ENCODE assay signal across 9 cellular contexts in the genomic region with DNA sequence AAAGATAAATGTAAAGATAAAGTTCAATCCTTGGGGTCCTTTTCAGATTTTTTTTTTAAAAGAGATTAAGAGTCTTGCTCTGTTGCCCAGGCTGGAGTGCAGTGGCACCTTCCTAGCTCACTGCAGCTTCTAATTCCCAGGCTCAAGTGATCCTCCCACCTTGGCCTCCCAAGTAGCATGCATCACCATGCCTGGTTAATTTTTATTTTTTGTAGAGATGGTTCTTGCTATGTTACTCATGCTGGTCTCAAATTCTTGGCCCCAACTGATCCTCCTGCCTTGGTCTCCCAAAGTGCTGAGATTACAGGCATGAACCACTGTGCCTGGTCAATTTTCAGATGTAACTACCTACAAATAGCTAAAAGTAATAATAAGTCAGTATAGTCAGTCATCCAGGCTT. TPM values are rescaled to one million over a fixed set of nuclear protein-coding genes. Genes with fewer than 3 reads are reported as not detected.
DNase-seq lines count a peak whose midpoint lies in the region; ATAC-seq and TF ChIP-seq lines count a peak whose summit lies in the region.
"Had no signal": no experiment of that assay in that cellular context is flagged by ENCODE, and none has a peak within 500 bp of the region (broad histone marks: within the 10 kb centered on the region; RNA-seq: fewer than 3 reads in every experiment).

No MANE protein-coding gene starts in this region.

- no peaks in the 10 kb centered on the region for H3K27me3 Mint-ChIP-seq in naive B cell

- H3K4me1 Mint-ChIP-seq in naive B cell: peaks cover 60 to 90% (median 77%) of the 10 kb centered on the region in 3 donors

- H3K27ac Mint-ChIP-seq in naive B cell: peak overlapping the region in 4 of 6 donors; percentile 65 to 90 (median 84)

- in situ Hi-C loops in brain microvascular endothelial cell (cut with HindIII; ENCODE audit: low pct_ligation_motif_present, low sequenced_read_pairs): no loop called here

- no peaks in the 10 kb centered on the region for H3K9me3 Mint-ChIP-seq in naive B cell

- DNase-seq in left ventricle myocardium inferior (no peak), Right ventricle myocardium superior (no peak), brain microvascular endothelial cell (no peak), naive B cell (no peak), RPMI8226 (no peak)
- DNase-seq: activated CD4-positive, alpha-beta T cell treated with anti-CD3 and anti-CD28 coated beads for 4 hours had no signal

- ATAC-seq in Right ventricle myocardium superior (ENCODE audit: poor library complexity) (no peak), naive B cell (ENCODE audit: low read depth in 2 of 2) (no peak), GM21360 (IDR thresholded peaks at IDR 0.05; ENCODE audit: unreplicated experiment) (no peak), GM21447 (IDR thresholded peaks at IDR 0.05; ENCODE audit: unreplicated experiment) (no peak)

- H3K4me3 ChIP-seq in left ventricle myocardium inferior: no peak overlapping the region
- no peak overlapping the region for H3K4me3 ChIP-seq in brain microvascular endothelial cell (ENCODE audit: low read depth, low read length)
- no peak overlapping the region for H3K4me3 ChIP-seq in urinary bladder (ENCODE audit: low read depth, low read length)

- TF ChIP-seq CTCF in left ventricle myocardium inferior (IDR thresholded peaks at IDR 0.05; ENCODE audit: borderline replicate concordance) (no peak), brain microvascular endothelial cell (IDR thresholded peaks at IDR 0.05; ENCODE audit: low read depth, low read length, missing control alignments) (no peak)

- H3K36me3 ChIP-seq in left ventricle myocardium inferior: no peaks in the 10 kb centered on the region
- H3K36me3 ChIP-seq in brain microvascular endothelial cell (replicated peaks): no peaks in the 10 kb centered on the region
- no peaks in the 10 kb centered on the region for H3K36me3 ChIP-seq in urinary bladder (ENCODE audit: insufficient read depth)

- H3K4me1 ChIP-seq in left ventricle myocardium inferior (peaks cover 100% of the 10 kb centered on the region), urinary bladder (ENCODE audit: insufficient read depth) (peaks cover 3% of the 10 kb centered on the region)

- H3K27ac ChIP-seq in left ventricle myocardium inferior (replicated peaks) (peak overlapping the region; percentile 87), brain microvascular endothelial cell (peak overlapping the region; percentile 92), urinary bladder (ENCODE audit: low read depth) (peak overlapping the region; percentile 32)

- H3K4me3 Mint-ChIP-seq in naive B cell: peak overlapping the region in 1 of 8 donors; percentile 29

- no peaks in the 10 kb centered on the region for H3K9me3 ChIP-seq in left ventricle myocardium inferior (replicated peaks)

- no peaks in the 10 kb centered on the region for H3K36me3 Mint-ChIP-seq in naive B cell

- intact Hi-C loops in left ventricle myocardium inferior (cut with micrococcal nuclease) (no loop called here), Right ventricle myocardium superior (cut with DNase I) (no loop called here)

- no peaks in the 10 kb centered on the region for H3K27me3 ChIP-seq in left ventricle myocardium inferior (ENCODE audit: low read depth)
- H3K27me3 ChIP-seq in brain microvascular endothelial cell (replicated peaks): no peaks in the 10 kb centered on the region

RNA-seq across cellular contexts. Expression of a gene that starts 21.1 kb away (rescaled TPM):
- total RNA-seq in left ventricle myocardium inferior (50.7 TPM), Right ventricle myocardium superior (45.8 TPM), urinary bladder (108 TPM)
- polyA plus RNA-seq in naive B cell (ENCODE audit: low read depth in 6 of 6) (10 to 100 TPM; 45.9 to 60.4 (median 54.7) TPM), urinary bladder (149 TPM)

RNA-seq across cellular contexts. Expression of a gene that starts 30.9 kb away (rescaled TPM):
- total RNA-seq in left ventricle myocardium inferior (73.2 TPM), Right ventricle myocardium superior (64.5 TPM), urinary bladder (129 TPM)
- polyA plus RNA-seq in naive B cell (ENCODE audit: low read depth in 6 of 6) (10 to 100 TPM; 48.0 to 96.3 (median 70.3) TPM), urinary bladder (160 TPM)

Comparison
In these comparisons a context has a peak if more than half of its experiments do, and no peak if none do; other contexts are left out.
1. H3K27ac ChIP-seq: peak in every context shown above with its lines; median percentile 92 in brain microvascular endothelial cell; 87 in left ventricle myocardium inferior; 32 in urinary bladder.